In genomic region chr7:22907805-22908204, GRCh38 we compare ENCODE assay signal across 26 cellular contexts.
"Had no signal": no experiment of that assay in that cellular context is flagged by ENCODE, and none has a peak within 500 bp of the region (broad histone marks: within the 10 kb centered on the region; RNA-seq: fewer than 3 reads in every experiment).

No MANE protein-coding gene starts in this region.

- H3K27me3 Mint-ChIP-seq: central memory CD8-positive, alpha-beta T cell; naive thymus-derived CD8-positive, alpha-beta T cell; stimulated activated memory B cell treated with anti-CD40 and anti-IgM and Interleukin-4, amounts not matched to agents 10 μg/mL and 1 μg/mL and 100 μg/mL, for 72 hours had no signal

- H3K9me3 Mint-ChIP-seq: central memory CD8-positive, alpha-beta T cell; naive thymus-derived CD8-positive, alpha-beta T cell had no signal

- H3K27ac ChIP-seq: cardiac muscle cell, ovary, skin epidermis, spleen, testis, transverse colon, upper lobe of right lung, uterus had no signal

- H3K27me3 ChIP-seq: cardiac muscle cell, dorsolateral prefrontal cortex, ovary, spleen, testis, transverse colon, upper lobe of right lung, uterus had no signal

- H3K4me1 ChIP-seq: spleen, testis, transverse colon, upper lobe of right lung, uterus had no signal

- DNase-seq: dorsolateral prefrontal cortex; effector CD4-positive, alpha-beta T cell; head of caudate nucleus; hippocampal formation; left colon; mesenchymal stem cell; mucosa of descending colon; naive thymus-derived CD8-positive, alpha-beta T cell; occipital lobe; ovary; posterior cingulate gyrus; retina; spleen; stimulated activated CD4-positive, alpha-beta T cell treated with anti-CD3 and anti-CD28 coated beads, Interleukin-4, amount 100 ng/mL, for 4 hours; stimulated activated naive CD8-positive, alpha-beta T cell treated with anti-CD3 and anti-CD28 coated beads, Interleukin-15, Interleukin-2, amounts not matched to agents 100 U/mL and 50 U/mL, for 24 hours; substantia nigra; testis; transverse colon; upper lobe of right lung; uterus had no signal

- H3K4me3 ChIP-seq: cardiac muscle cell, dorsolateral prefrontal cortex, mucosa of descending colon, ovary, skin epidermis, spleen, testis, transverse colon, upper lobe of right lung, uterus had no signal

- H3K9me3 ChIP-seq: mucosa of descending colon, testis, transverse colon, upper lobe of right lung, uterus had no signal

- H3K4me3 Mint-ChIP-seq: central memory CD8-positive, alpha-beta T cell; mesothelial cell of epicardium; naive thymus-derived CD8-positive, alpha-beta T cell; stimulated activated memory B cell treated with anti-CD40 and anti-IgM and Interleukin-4, amounts not matched to agents 10 μg/mL and 1 μg/mL and 100 μg/mL, for 72 hours had no signal

- H3K4me1 Mint-ChIP-seq: central memory CD8-positive, alpha-beta T cell; mesothelial cell of epicardium; naive thymus-derived CD8-positive, alpha-beta T cell; stimulated activated memory B cell treated with anti-CD40 and anti-IgM and Interleukin-4, amounts not matched to agents 10 μg/mL and 1 μg/mL and 100 μg/mL, for 72 hours had no signal

- ATAC-seq: left colon; mucosa of descending colon; naive thymus-derived CD8-positive, alpha-beta T cell; sciatic nerve; stimulated activated memory B cell treated with anti-CD40 and anti-IgM and Interleukin-4, amounts not matched to agents 10 μg/mL and 1 μg/mL and 100 μg/mL, for 72 hours; stimulated activated naive CD8-positive, alpha-beta T cell treated with anti-CD3 and anti-CD28 coated beads, Interleukin-15, Interleukin-2, amounts not matched to agents 100 U/mL and 50 U/mL, for 24 hours; upper lobe of right lung had no signal

- H3K27ac Mint-ChIP-seq: mesothelial cell of epicardium; naive thymus-derived CD8-positive, alpha-beta T cell; stimulated activated memory B cell treated with anti-CD40 and anti-IgM and Interleukin-4, amounts not matched to agents 10 μg/mL and 1 μg/mL and 100 μg/mL, for 72 hours had no signal

- H3K36me3 ChIP-seq: cardiac muscle cell, ovary, spleen, transverse colon, upper lobe of right lung had no signal

- H3K36me3 Mint-ChIP-seq: mesothelial cell of epicardium had no signal
